29 cellular contexts compared by ENCODE assay signal in genomic region chr22:27699676-27700075, GRCh38.
"Had no signal": no experiment of that assay in that cellular context is flagged by ENCODE, and none has a peak within 500 bp of the region (broad histone marks: within the 10 kb centered on the region; RNA-seq: fewer than 3 reads in every experiment).

No MANE protein-coding gene starts in this region.

- H3K27me3 ChIP-seq: breast epithelium, esophagus muscularis mucosa, foreskin keratinocyte, pancreas, right atrium auricular region, spleen, suprapubic skin, tibial artery had no signal

- H3K27ac ChIP-seq: breast epithelium, esophagus muscularis mucosa, foreskin keratinocyte, left ventricle myocardium inferior, pancreas, prostate gland, right atrium auricular region, spleen, suprapubic skin, tibial artery had no signal

- H3K4me1 ChIP-seq: breast epithelium, foreskin keratinocyte, left ventricle myocardium inferior, pancreas, prostate gland, right atrium auricular region, spleen, suprapubic skin, tibial artery had no signal

- H3K4me3 ChIP-seq: breast epithelium, esophagus muscularis mucosa, left ventricle myocardium inferior, lung, mucosa of descending colon, pancreas, prostate gland, right atrium auricular region, spleen, suprapubic skin, tibial artery had no signal

- H3K9me3 Mint-ChIP-seq: activated naive CD4-positive, alpha-beta T cell treated with anti-CD3 and anti-CD28 coated beads, Interleukin-2, amount 50 U/mL, for 24 hours; natural killer cell treated with Interleukin-12 subunit alpha and Interleukin-12 subunit beta and Interleukin-15 and Interleukin-18, amount 100 ng/mL, for 72 hours had no signal

- ATAC-seq: activated CD8-positive, alpha-beta T cell treated with anti-CD3 and anti-CD28 coated beads for 36 hours; activated naive CD8-positive, alpha-beta T cell treated with anti-CD3 and anti-CD28 coated beads, Interleukin-2, amount 50 U/mL, for 24 hours; activated T-cell treated with anti-CD3 and anti-CD28 coated beads, Interleukin-2, amount 50 U/mL, for 4 hours; foreskin keratinocyte; mucosa of descending colon; natural killer cell treated with Interleukin-12 subunit alpha and Interleukin-12 subunit beta and Interleukin-15 and Interleukin-18, amount 100 ng/mL, for 72 hours; pancreas; T-helper 17 cell had no signal

- H3K27me3 Mint-ChIP-seq: activated CD4-positive, alpha-beta T cell treated with anti-CD3 and anti-CD28 coated beads, Interleukin-2, amount 10 ng/mL, durations not matched to agents 7 days and 5 days; activated CD8-positive, alpha-beta T cell treated with anti-CD3 and anti-CD28 coated beads for 36 hours; activated naive CD4-positive, alpha-beta T cell treated with anti-CD3 and anti-CD28 coated beads, Interleukin-2, amount 50 U/mL, for 24 hours; activated naive CD8-positive, alpha-beta T cell treated with anti-CD3 and anti-CD28 coated beads, Interleukin-2, amount 50 U/mL, for 24 hours; natural killer cell treated with Interleukin-12 subunit alpha and Interleukin-12 subunit beta and Interleukin-15 and Interleukin-18, amount 100 ng/mL, for 72 hours had no signal

- H3K36me3 ChIP-seq: breast epithelium, esophagus muscularis mucosa, left ventricle myocardium inferior, pancreas, prostate gland, right atrium auricular region, spleen, suprapubic skin, tibial artery had no signal

- DNase-seq: activated CD4-positive, alpha-beta T cell treated with anti-CD3 and anti-CD28 coated beads for 1 hour; activated CD4-positive, alpha-beta T cell treated with anti-CD3 and anti-CD28 coated beads, Interleukin-2, amount 10 ng/mL, durations not matched to agents 7 days and 5 days; activated CD8-positive, alpha-beta T cell treated with anti-CD3 and anti-CD28 coated beads for 36 hours; activated naive CD8-positive, alpha-beta T cell treated with anti-CD3 and anti-CD28 coated beads, Interleukin-2, amount 50 U/mL, for 24 hours; activated T-cell treated with anti-CD3 and anti-CD28 coated beads, Interleukin-2, amount 50 U/mL, for 4 hours; amygdala; central memory CD4-positive, alpha-beta T cell; endodermal cell; foreskin keratinocyte; left ventricle myocardium inferior; mesendoderm; mucosa of descending colon; nucleus accumbens; pancreas; spleen; stimulated activated naive CD4-positive, alpha-beta T cell; T-helper 17 cell; T1000; tibial artery had no signal

- H3K27ac Mint-ChIP-seq: activated CD4-positive, alpha-beta T cell treated with anti-CD3 and anti-CD28 coated beads, Interleukin-2, amount 10 ng/mL, durations not matched to agents 7 days and 5 days; activated CD8-positive, alpha-beta T cell treated with anti-CD3 and anti-CD28 coated beads for 36 hours; activated naive CD4-positive, alpha-beta T cell treated with anti-CD3 and anti-CD28 coated beads, Interleukin-2, amount 50 U/mL, for 24 hours; activated naive CD8-positive, alpha-beta T cell treated with anti-CD3 and anti-CD28 coated beads, Interleukin-2, amount 50 U/mL, for 24 hours; activated T-helper 2 cell treated with anti-CD3 and anti-CD28 coated beads, Interferon-gamma antibody, Interleukin-2, Interleukin-4, amounts not matched to agents 10 μg/mL and 5 μg/mL and 100 μg/mL, durations not matched to agents 14 hours and 24 hours and 36 hours; dendritic cell treated with granulocyte-macrophage colony-stimulating factor and Interleukin-4, amounts not matched to agents 40 ng/mL and 50 ng/mL, for 4 days; natural killer cell treated with Interleukin-12 subunit alpha and Interleukin-12 subunit beta and Interleukin-15 and Interleukin-18, amount 100 ng/mL, for 72 hours; T-helper 17 cell had no signal

- H3K36me3 Mint-ChIP-seq: activated naive CD4-positive, alpha-beta T cell treated with anti-CD3 and anti-CD28 coated beads, Interleukin-2, amount 50 U/mL, for 24 hours; natural killer cell treated with Interleukin-12 subunit alpha and Interleukin-12 subunit beta and Interleukin-15 and Interleukin-18, amount 100 ng/mL, for 72 hours had no signal

- H3K4me1 Mint-ChIP-seq: activated CD4-positive, alpha-beta T cell treated with anti-CD3 and anti-CD28 coated beads, Interleukin-2, amount 10 ng/mL, durations not matched to agents 7 days and 5 days; activated naive CD4-positive, alpha-beta T cell treated with anti-CD3 and anti-CD28 coated beads, Interleukin-2, amount 50 U/mL, for 24 hours; activated naive CD8-positive, alpha-beta T cell treated with anti-CD3 and anti-CD28 coated beads, Interleukin-2, amount 50 U/mL, for 24 hours; T-helper 17 cell had no signal

- H3K9me3 ChIP-seq: mucosa of descending colon, pancreas, prostate gland, suprapubic skin had no signal

- H3K4me3 Mint-ChIP-seq: activated CD4-positive, alpha-beta T cell treated with anti-CD3 and anti-CD28 coated beads, Interleukin-2, amount 10 ng/mL, durations not matched to agents 7 days and 5 days; activated CD8-positive, alpha-beta T cell treated with anti-CD3 and anti-CD28 coated beads for 36 hours; activated naive CD4-positive, alpha-beta T cell treated with anti-CD3 and anti-CD28 coated beads, Interleukin-2, amount 50 U/mL, for 24 hours; activated naive CD8-positive, alpha-beta T cell treated with anti-CD3 and anti-CD28 coated beads, Interleukin-2, amount 50 U/mL, for 24 hours; activated T-cell treated with anti-CD3 and anti-CD28 coated beads, Interleukin-2, amount 50 U/mL, for 4 hours; dendritic cell treated with granulocyte-macrophage colony-stimulating factor and Interleukin-4, amounts not matched to agents 40 ng/mL and 50 ng/mL, for 4 days; endodermal cell; natural killer cell treated with Interleukin-12 subunit alpha and Interleukin-12 subunit beta and Interleukin-15 and Interleukin-18, amount 100 ng/mL, for 72 hours; T-helper 17 cell had no signal
